In the genomic region with DNA sequence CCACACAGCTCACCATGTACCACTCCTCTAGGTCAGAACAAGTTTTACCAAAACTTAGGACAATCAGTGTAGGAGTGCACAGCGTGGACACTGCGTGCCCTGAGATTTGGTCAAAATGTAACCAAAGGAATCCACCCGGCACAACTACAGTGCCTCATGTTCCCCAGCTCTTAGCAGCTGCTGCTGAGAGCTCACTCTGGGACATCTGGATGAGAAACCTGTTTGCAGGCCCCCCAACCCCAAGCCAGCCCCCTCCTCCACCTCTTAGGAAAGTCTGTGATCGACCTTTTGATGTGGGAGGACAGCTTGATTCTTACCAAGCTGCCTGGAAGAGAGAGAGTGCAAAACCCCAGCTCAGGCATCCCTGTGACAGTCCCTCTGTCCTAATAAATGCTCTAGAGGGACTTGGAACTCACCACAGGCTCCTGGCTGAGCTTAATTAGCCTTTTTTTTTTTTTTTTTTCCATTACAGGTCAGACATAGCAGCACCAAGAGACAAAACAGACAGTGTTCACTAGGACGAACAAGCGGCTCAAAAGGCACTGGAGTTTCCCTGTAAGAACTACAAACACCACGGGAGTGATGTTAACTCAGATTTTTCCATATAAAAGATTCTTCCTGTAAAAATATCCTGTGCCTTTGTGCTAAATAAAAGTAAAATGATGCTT, we compare ENCODE assay signal across 10 cellular contexts.
DNase-seq lines count a peak whose midpoint lies in the region; ATAC-seq and TF ChIP-seq lines count a peak whose summit lies in the region.
"Had no signal": no experiment of that assay in that cellular context is flagged by ENCODE, and none has a peak within 500 bp of the region (broad histone marks: within the 10 kb centered on the region; RNA-seq: fewer than 3 reads in every experiment).

No MANE protein-coding gene starts in this region.

- POLR2A ChIA-PET in A673 (lab: Charles Lee; ENCODE audit: low non-redundant PET) = no interaction called here
- POLR2A ChIA-PET in CD8-positive, alpha-beta memory T cell (lab: Charles Lee) = no interaction called here

- WGBS in esophagus, 2 donors = 25 to 28% methylated on average over 7 of the region's 7 CpGs

- H3K27me3 ChIP-seq in A673 (replicated peaks; ENCODE audit: insufficient read depth, low read depth, low read length, poor library complexity) (no peaks in the 10 kb centered on the region), esophagus (ENCODE audit: control insufficient read depth in 1 of 2, insufficient read depth in 2 of 2, low read length in 2 of 2) (no peaks in the 10 kb centered on the region)
- peaks cover 5% of the 10 kb centered on the region for H3K27me3 ChIP-seq in CD8-positive, alpha-beta memory T cell (ENCODE audit: insufficient read depth, low read length, poor library complexity, severe bottlenecking)

- H3K4me1 Mint-ChIP-seq in CD8-positive, alpha-beta memory T cell = peaks cover 4 to 9% (median 9%) of the 10 kb centered on the region in 3 donors

- H3K4me3 ChIP-seq in A673 (ENCODE audit: low read depth, low read length, poor library complexity, severe bottlenecking) (peak overlapping the region; percentile 42), esophagus (ENCODE audit: low read depth in 1 of 2, low read length in 2 of 2) (peak overlapping the region; percentile 55 to 58)
- H3K4me3 ChIP-seq in CD8-positive, alpha-beta memory T cell (ENCODE audit: low read length) = no peak overlapping the region

- DNase-seq in A673 (ENCODE audit: low spot score) = no peak
- DNase-seq in NCI-H526 (lab: John Stamatoyannopoulos, UW) = peak; percentile 10 to 37
- DNase-seq in myocyte (ENCODE audit: low read depth) = peak; percentile 81
- DNase-seq in SHP77 (lab: John Stamatoyannopoulos, UW) = no peak
- DNase-seq in NK-92 treated with Interleukin-12 subunit alpha and Interleukin-12 subunit beta, amount 100 ng/mL, for 24 hours (lab: John Stamatoyannopoulos, UW) = no peak
- DNase-seq in CD8-positive, alpha-beta memory T cell = no peak
- DNase-seq: Caco-2; naive thymus-derived CD4-positive, alpha-beta T cell had no signal

- intact Hi-C loops in A673 (cut with micrococcal nuclease; ENCODE audit: unreplicated experiment) = loop anchor here (5.0 to 10.0 kb wide), 4 partner anchors 103 to 585 kb away; a partner anchor contains a TSS

- H3K27ac Mint-ChIP-seq in CD8-positive, alpha-beta memory T cell = no peak overlapping the region
- H3K27ac Mint-ChIP-seq: naive thymus-derived CD4-positive, alpha-beta T cell had no signal

- H3K27me3 Mint-ChIP-seq in CD8-positive, alpha-beta memory T cell = peaks cover 10 to 28% of the 10 kb centered on the region in 2 donors

- H3K4me1 ChIP-seq in A673 (ENCODE audit: insufficient read depth, low read length, poor library complexity, severe bottlenecking) = peaks cover 32% of the 10 kb centered on the region
- H3K4me1 ChIP-seq in esophagus (ENCODE audit: control insufficient read depth in 2 of 2, insufficient read depth in 2 of 2, low read length in 1 of 2) = peaks cover 8 to 15% of the 10 kb centered on the region in 2 donors
- peaks cover 5% of the 10 kb centered on the region for H3K4me1 ChIP-seq in CD8-positive, alpha-beta memory T cell (ENCODE audit: insufficient read depth, low read length)

- H3K9me3 Mint-ChIP-seq in CD8-positive, alpha-beta memory T cell = no peaks in the 10 kb centered on the region

- BruUV-seq in A673 (replicated peaks; lab: Mats Ljungman, UMichigan) = no TSS peak

- H3K4me3 Mint-ChIP-seq in CD8-positive, alpha-beta memory T cell = no peak overlapping the region

- H3K9me3 ChIP-seq in A673 (ENCODE audit: low read depth, low read length, poor library complexity, severe bottlenecking) (no peaks in the 10 kb centered on the region), esophagus (ENCODE audit: control insufficient read depth in 2 of 2, insufficient read depth in 1 of 2, low read depth in 1 of 2, low read length in 1 of 2) (no peaks in the 10 kb centered on the region)
- H3K9me3 ChIP-seq in CD8-positive, alpha-beta memory T cell (ENCODE audit: low read length) = no peaks in the 10 kb centered on the region
- H3K9me3 ChIP-seq: Caco-2 had no signal

- TF ChIP-seq CTCF in A673 (conservative IDR thresholded peaks at IDR 0.05; ENCODE audit: low read depth, low read length) = no peak

- no peaks in the 10 kb centered on the region for H3K36me3 Mint-ChIP-seq in CD8-positive, alpha-beta memory T cell
- H3K36me3 Mint-ChIP-seq: naive thymus-derived CD4-positive, alpha-beta T cell had no signal

- ATAC-seq in GM18498 (IDR thresholded peaks at IDR 0.05; ENCODE audit: unreplicated experiment) = no peak

- H3K27ac ChIP-seq in A673 (ENCODE audit: low read depth, low read length, poor library complexity, severe bottlenecking) = no peak overlapping the region
- H3K27ac ChIP-seq in esophagus (ENCODE audit: low read depth in 2 of 2, low read length in 1 of 2) = peak overlapping the region; percentile 57 to 70
- no peak overlapping the region for H3K27ac ChIP-seq in CD8-positive, alpha-beta memory T cell (ENCODE audit: low read depth, low read length)

- H3K36me3 ChIP-seq in A673 (ENCODE audit: insufficient read depth, low read length, poor library complexity, severe bottlenecking) (no peaks in the 10 kb centered on the region), esophagus (ENCODE audit: control insufficient read depth in 2 of 2, insufficient read depth in 2 of 2, low read length in 1 of 2) (no peaks in the 10 kb centered on the region)
- H3K36me3 ChIP-seq in CD8-positive, alpha-beta memory T cell (ENCODE audit: insufficient read depth, low read length) = no peaks in the 10 kb centered on the region

- CTCF ChIA-PET in A673 (lab: Charles Lee) = interaction anchor here (0.7 kb wide), 1 partner anchor 51 kb away, joined by 3 read pairs; no protein-coding TSS in a partner anchor
- CTCF ChIA-PET in CD8-positive, alpha-beta memory T cell (lab: Charles Lee) = interaction anchor here (1.4 kb wide), 1 partner anchor 9 kb away, joined by 3 read pairs; no protein-coding TSS in a partner anchor

Comparison
In these comparisons a context has a peak if more than half of its experiments do, and no peak if none do; other contexts are left out.
1. DNase-seq: peak in NCI-H526 (2 of 2) and myocyte (single experiment); none in A673 (single experiment), SHP77 (0 of 2), NK-92 treated with Interleukin-12 subunit alpha and Interleukin-12 subunit beta, amount 100 ng/mL, for 24 hours (single experiment) and CD8-positive, alpha-beta memory T cell (0 of 5).
2. H3K27ac ChIP-seq: peak in esophagus (2 of 2); none in A673 (single experiment) and CD8-positive, alpha-beta memory T cell (single experiment).